ENCODE assay signal across 24 cellular contexts in the genomic region with DNA sequence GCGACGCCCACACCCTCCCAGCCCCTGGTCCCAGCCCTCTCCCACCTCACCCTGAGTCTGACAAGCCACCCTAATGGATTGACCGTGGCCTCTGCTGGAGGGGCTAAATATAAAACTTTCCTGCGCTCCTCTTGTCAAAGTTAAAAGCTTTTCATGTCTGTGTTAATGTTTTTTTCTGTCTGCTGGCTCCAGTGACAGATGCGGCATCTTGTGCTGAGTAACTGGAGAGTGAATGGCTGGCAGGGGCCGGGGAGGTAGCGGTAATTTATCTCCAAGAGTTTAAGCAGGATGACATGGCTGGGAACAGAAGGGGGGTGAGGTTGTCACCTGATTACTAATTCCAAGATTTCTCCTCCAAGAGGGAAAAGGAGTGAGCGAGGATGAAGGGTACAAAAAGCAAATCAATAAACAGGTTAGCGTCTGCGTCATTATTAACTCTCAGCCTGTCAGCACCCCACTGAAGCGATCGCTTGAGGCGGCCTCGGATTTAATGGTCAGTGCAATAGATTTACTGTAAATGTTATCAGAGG.
"Had no signal": no experiment of that assay in that cellular context is flagged by ENCODE, and none has a peak within 500 bp of the region (broad histone marks: within the 10 kb centered on the region; RNA-seq: fewer than 3 reads in every experiment).

No MANE protein-coding gene starts in this region.

- H3K9me3 ChIP-seq: adrenal gland, ascending aorta, esophagus squamous epithelium, gastrocnemius medialis, spleen, thyroid gland had no signal

- H3K36me3 Mint-ChIP-seq: activated naive CD8-positive, alpha-beta T cell; neural progenitor cell had no signal

- DNase-seq: activated CD4-positive, alpha-beta T cell treated with anti-CD3 and anti-CD28 coated beads for 1 hour; activated CD4-positive, alpha-beta T cell treated with anti-CD3 and anti-CD28 coated beads, Interleukin-2, amount 50 U/mL, for 1 hour; activated CD8-positive, alpha-beta T cell treated with anti-CD3 and anti-CD28 coated beads, Interleukin-2, amount 10 ng/mL, durations not matched to agents 7 days and 5 days; activated T-cell treated with anti-CD3 and anti-CD28 coated beads, Interleukin-2, amount 50 U/mL, for 24 hours; brain microvascular endothelial cell; effector memory CD8-positive, alpha-beta T cell; esophagus squamous epithelium; gastrocnemius medialis; head of caudate nucleus; hypothalamus; spleen; stimulated activated CD4-positive, alpha-beta T cell treated with anti-CD3 and anti-CD28 coated beads, Interleukin-4, amount 100 ng/mL, for 1 hour; stimulated activated naive CD8-positive, alpha-beta T cell treated with anti-CD3 and anti-CD28 coated beads, Interleukin-15, Interleukin-2, amounts not matched to agents 100 U/mL and 50 U/mL, for 24 hours; substantia nigra; T-helper 1 cell; thyroid gland had no signal

- H3K9me3 Mint-ChIP-seq: activated T-cell treated with anti-CD3 and anti-CD28 coated beads, Interleukin-2, amount 50 U/mL, for 24 hours; activated T-helper 17 cell treated with anti-CD3 and anti-CD28 coated beads, Interleukin-2, amount 50 U/mL, for 72 hours; central memory CD8-positive, alpha-beta T cell; effector memory CD8-positive, alpha-beta T cell; neural progenitor cell had no signal

- H3K27me3 ChIP-seq: ascending aorta, brain microvascular endothelial cell, neural progenitor cell, thyroid gland had no signal

- FAIRE-seq: colon, TTC549 had no signal

- H3K4me3 Mint-ChIP-seq: activated CD8-positive, alpha-beta T cell treated with anti-CD3 and anti-CD28 coated beads, Interleukin-2, amount 10 ng/mL, durations not matched to agents 7 days and 5 days; activated naive CD8-positive, alpha-beta T cell; activated T-cell treated with anti-CD3 and anti-CD28 coated beads, Interleukin-2, amount 50 U/mL, for 24 hours; activated T-helper 17 cell treated with anti-CD3 and anti-CD28 coated beads, Interleukin-2, amount 50 U/mL, for 72 hours; central memory CD8-positive, alpha-beta T cell; effector memory CD8-positive, alpha-beta T cell; neural progenitor cell had no signal

- ATAC-seq: activated CD8-positive, alpha-beta T cell treated with anti-CD3 and anti-CD28 coated beads, Interleukin-2, amount 10 ng/mL, durations not matched to agents 7 days and 5 days; activated T-helper 17 cell treated with anti-CD3 and anti-CD28 coated beads, Interleukin-2, amount 50 U/mL, for 72 hours; effector memory CD8-positive, alpha-beta T cell; gastrocnemius medialis; stimulated activated naive CD8-positive, alpha-beta T cell treated with anti-CD3 and anti-CD28 coated beads, Interleukin-15, Interleukin-2, amounts not matched to agents 100 U/mL and 50 U/mL, for 24 hours had no signal

- H3K27ac Mint-ChIP-seq: activated CD8-positive, alpha-beta T cell treated with anti-CD3 and anti-CD28 coated beads, Interleukin-2, amount 10 ng/mL, durations not matched to agents 7 days and 5 days; activated naive CD8-positive, alpha-beta T cell; activated T-cell treated with anti-CD3 and anti-CD28 coated beads, Interleukin-2, amount 50 U/mL, for 24 hours; activated T-helper 17 cell treated with anti-CD3 and anti-CD28 coated beads, Interleukin-2, amount 50 U/mL, for 72 hours; effector memory CD8-positive, alpha-beta T cell; neural progenitor cell had no signal

- H3K4me1 Mint-ChIP-seq: activated T-helper 17 cell treated with anti-CD3 and anti-CD28 coated beads, Interleukin-2, amount 50 U/mL, for 72 hours had no signal

- H3K4me1 ChIP-seq: adrenal gland, ascending aorta, esophagus squamous epithelium, gastrocnemius medialis, spleen, thyroid gland had no signal

- H3K4me2 ChIP-seq: neural progenitor cell had no signal

- H2AFZ ChIP-seq: neural progenitor cell had no signal

- H3K27ac ChIP-seq: adrenal gland, ascending aorta, brain microvascular endothelial cell, esophagus squamous epithelium, gastrocnemius medialis, neural progenitor cell, spleen, thyroid gland had no signal

- H3K9ac ChIP-seq: neural progenitor cell had no signal
